In genomic region chr9:114272739-114273431, GRCh38 we compare ENCODE assay signal across 21 cellular contexts. TPM values are rescaled to one million over a fixed set of nuclear protein-coding genes. Genes with fewer than 3 reads are reported as not detected.
DNase-seq lines count a peak whose midpoint lies in the region; TF ChIP-seq lines count a peak whose summit lies in the region.
"Had no signal": no experiment of that assay in that cellular context is flagged by ENCODE, and none has a peak within 500 bp of the region (broad histone marks: within the 10 kb centered on the region; RNA-seq: fewer than 3 reads in every experiment).

No MANE protein-coding gene starts in this region.

- H3K9me3 ChIP-seq in Caco-2, result no peaks in the 10 kb centered on the region
- H3K9me3 ChIP-seq in osteoblast (ENCODE audit: low read depth, low read length), result no peaks in the 10 kb centered on the region
- H3K9me3 ChIP-seq: esophagus muscularis mucosa, prostate gland, transverse colon had no signal

- H3K4me1 ChIP-seq in Caco-2 (peaks cover 16% of the 10 kb centered on the region; the same call in 1 of the 2 replicates), osteoblast (ENCODE audit: insufficient read depth, low read length) (peaks cover 15% of the 10 kb centered on the region)
- H3K4me1 ChIP-seq: esophagus muscularis mucosa, prostate gland, transverse colon had no signal

- H3K9me3 Mint-ChIP-seq in Caco-2 (ENCODE audit: unreplicated experiment), result peaks cover 3% of the 10 kb centered on the region
- H3K9me3 Mint-ChIP-seq: activated CD4-positive, alpha-beta T cell treated with anti-CD3 and anti-CD28 coated beads, Interleukin-2, amount 10 ng/mL, durations not matched to agents 24 days and 14 days; CD8-positive, alpha-beta memory T cell; mesothelial cell of epicardium; natural killer cell treated with Interleukin-12 subunit alpha and Interleukin-12 subunit beta and Interleukin-15 and Interleukin-18, amount 100 ng/mL, for 72 hours had no signal

- POLR2A ChIA-PET in Caco-2 (lab: Charles Lee), result no interaction called here

- peaks cover 7% of the 10 kb centered on the region for H3K36me3 Mint-ChIP-seq in Caco-2 (ENCODE audit: insufficient read depth, unreplicated experiment)
- H3K36me3 Mint-ChIP-seq: CD8-positive, alpha-beta memory T cell; natural killer cell treated with Interleukin-12 subunit alpha and Interleukin-12 subunit beta and Interleukin-15 and Interleukin-18, amount 100 ng/mL, for 72 hours had no signal

- CTCF ChIA-PET in Caco-2 (lab: Charles Lee), result interaction anchor here (1.4 kb wide), 1 partner anchor 190 kb away, joined by 3 read pairs; no protein-coding TSS in a partner anchor

- no peak overlapping the region for H3K4me3 ChIP-seq in Caco-2 (ENCODE audit: low read depth, low read length)
- no peak overlapping the region for H3K4me3 ChIP-seq in osteoblast (ENCODE audit: insufficient read depth, low read length)
- H3K4me3 ChIP-seq: cardiac muscle cell, esophagus muscularis mucosa, prostate gland, transverse colon had no signal

- H3K27me3 ChIP-seq in Caco-2 (replicated peaks; ENCODE audit: control insufficient read depth, insufficient read depth, low read length) (no peaks in the 10 kb centered on the region), osteoblast (ENCODE audit: insufficient read depth, low read length) (no peaks in the 10 kb centered on the region)
- H3K27me3 ChIP-seq: cardiac muscle cell, transverse colon had no signal

- H3K27ac Mint-ChIP-seq in Caco-2 (ENCODE audit: unreplicated experiment), result peak overlapping the region; percentile 11
- H3K27ac Mint-ChIP-seq: activated CD4-positive, alpha-beta T cell treated with anti-CD3 and anti-CD28 coated beads, Interleukin-2, amount 10 ng/mL, durations not matched to agents 24 days and 14 days; CD8-positive, alpha-beta memory T cell; mesothelial cell of epicardium; natural killer cell treated with Interleukin-12 subunit alpha and Interleukin-12 subunit beta and Interleukin-15 and Interleukin-18, amount 100 ng/mL, for 72 hours had no signal

- no peaks in the 10 kb centered on the region for H3K27me3 Mint-ChIP-seq in Caco-2 (ENCODE audit: insufficient read depth, unreplicated experiment)
- H3K27me3 Mint-ChIP-seq: activated CD4-positive, alpha-beta T cell treated with anti-CD3 and anti-CD28 coated beads, Interleukin-2, amount 10 ng/mL, durations not matched to agents 24 days and 14 days had no signal

- H3K27ac ChIP-seq in osteoblast (ENCODE audit: low read depth, low read length), result no peak overlapping the region
- H3K27ac ChIP-seq: cardiac muscle cell, esophagus muscularis mucosa, prostate gland, transverse colon had no signal

- no peak overlapping the region for H2AFZ ChIP-seq in osteoblast (ENCODE audit: low read length)

- H3K36me3 ChIP-seq in Caco-2 (ENCODE audit: control insufficient read depth, insufficient read depth, low read length) (peaks cover 4% of the 10 kb centered on the region), osteoblast (ENCODE audit: insufficient read depth, low read length) (peaks cover 10% of the 10 kb centered on the region)
- H3K36me3 ChIP-seq: cardiac muscle cell, prostate gland, transverse colon had no signal

- TF ChIP-seq CTCF in Caco-2 (IDR thresholded peaks at IDR 0.05; ENCODE audit: insufficient read depth in 1 of 2, low read depth in 1 of 2, low read length in 1 of 2, severe bottlenecking in 1 of 2, unreplicated experiment in 1 of 2) (no peak), osteoblast (IDR thresholded peaks at IDR 0.05; ENCODE audit: extremely low read depth, low read depth, low read length) (no peak), GM20000 (IDR thresholded peaks at IDR 0.05; ENCODE audit: extremely low read depth, missing control alignments) (no peak)

- no peak overlapping the region for H3K4me3 Mint-ChIP-seq in Caco-2 (ENCODE audit: unreplicated experiment)
- H3K4me3 Mint-ChIP-seq: activated CD4-positive, alpha-beta T cell treated with anti-CD3 and anti-CD28 coated beads, Interleukin-2, amount 10 ng/mL, durations not matched to agents 24 days and 14 days; CD8-positive, alpha-beta memory T cell; mesothelial cell of epicardium; natural killer cell treated with Interleukin-12 subunit alpha and Interleukin-12 subunit beta and Interleukin-15 and Interleukin-18, amount 100 ng/mL, for 72 hours; stimulated activated naive CD8-positive, alpha-beta T cell treated with anti-CD3 and anti-CD28 coated beads, Interleukin-15, amount 100 ng/mL, for 72 hours had no signal

- H3K79me2 ChIP-seq in osteoblast (ENCODE audit: insufficient read depth, low read length), result no peaks in the 10 kb centered on the region

- H3K4me2 ChIP-seq in osteoblast (ENCODE audit: insufficient read depth, low read length), result no peak overlapping the region

- peaks cover 6% of the 10 kb centered on the region for H4K20me1 ChIP-seq in osteoblast (ENCODE audit: insufficient read depth, low read length)

- no TSS peak for BruUV-seq in Caco-2 (replicated peaks; lab: Mats Ljungman, UMichigan)

- intact Hi-C loops in Caco-2 (cut with micrococcal nuclease; ENCODE audit: unreplicated experiment), result loop anchor here (5.0 kb wide), 1 partner anchor 191 kb away; no protein-coding TSS in a partner anchor

- DNase-seq in Caco-2, result peak in 1 of 2 experiments; percentile 20
- peak; percentile 81 for DNase-seq in NCI-H2171 treated with DMSO at 0.1 percent for 48 hours (lab: John Stamatoyannopoulos, UW)
- DNase-seq in cerebellum (ENCODE audit: low spot score), result peak; percentile 89
- peak; percentile 54 for DNase-seq in osteoblast (ENCODE audit: insufficient read length, low spot score, missing footprints)
- no peak for DNase-seq in GM20000 (ENCODE audit: low spot score)
- DNase-seq in NK-92 treated with Interleukin-12 subunit alpha and Interleukin-12 subunit beta, amount 100 ng/mL, for 24 hours (lab: John Stamatoyannopoulos, UW), result no peak
- no peak for DNase-seq in hepatic stellate cell (ENCODE audit: low spot score)
- DNase-seq: activated CD4-positive, alpha-beta T cell treated with anti-CD3 and anti-CD28 coated beads, Interleukin-2, amount 10 ng/mL, durations not matched to agents 24 days and 14 days; Kasumi-1; NCI-H2029 treated with DMSO at 0.1 percent for 48 hours; SHP77 treated with DMSO at 0.1 percent for 48 hours; stimulated activated CD4-positive, alpha-beta T cell treated with anti-CD3 and anti-CD28 coated beads, Interleukin-4, amount 100 ng/mL, for 4 hours; stimulated activated naive CD8-positive, alpha-beta T cell treated with anti-CD3 and anti-CD28 coated beads, Interleukin-15, amount 100 ng/mL, for 72 hours; transverse colon had no signal

- peaks cover 17% of the 10 kb centered on the region for H3K4me1 Mint-ChIP-seq in Caco-2 (ENCODE audit: low read depth, unreplicated experiment)
- H3K4me1 Mint-ChIP-seq: activated CD4-positive, alpha-beta T cell treated with anti-CD3 and anti-CD28 coated beads, Interleukin-2, amount 10 ng/mL, durations not matched to agents 24 days and 14 days; CD8-positive, alpha-beta memory T cell; mesothelial cell of epicardium; stimulated activated naive CD8-positive, alpha-beta T cell treated with anti-CD3 and anti-CD28 coated beads, Interleukin-15, amount 100 ng/mL, for 72 hours had no signal

RNA-seq across cellular contexts. Expression of gene ORM1, which starts 50.0 kb away (rescaled TPM):
- total RNA-seq in Caco-2 (2022) (18.3 and 27.5 TPM in 2 replicates), cerebellum (not detected), osteoblast (not detected in 2 replicates)
- total RNA-seq: activated CD4-positive, alpha-beta T cell treated with anti-CD3 and anti-CD28 coated beads, Interleukin-2, amount 10 ng/mL, durations not matched to agents 24 days and 14 days; cardiac muscle cell; CD8-positive, alpha-beta memory T cell; mesothelial cell of epicardium; natural killer cell treated with Interleukin-12 subunit alpha and Interleukin-12 subunit beta and Interleukin-15 and Interleukin-18, amount 100 ng/mL, for 72 hours; NCI-H460; prostate gland; transverse colon had no signal

RNA-seq across cellular contexts. Expression of gene ORM2, which starts 56.8 kb away (rescaled TPM):
- total RNA-seq in Caco-2 (2022) (45.5 and 46.0 TPM in 2 replicates), cerebellum (not detected), osteoblast (not detected in 2 replicates)
- total RNA-seq: activated CD4-positive, alpha-beta T cell treated with anti-CD3 and anti-CD28 coated beads, Interleukin-2, amount 10 ng/mL, durations not matched to agents 24 days and 14 days; cardiac muscle cell; CD8-positive, alpha-beta memory T cell; esophagus muscularis mucosa; mesothelial cell of epicardium; natural killer cell treated with Interleukin-12 subunit alpha and Interleukin-12 subunit beta and Interleukin-15 and Interleukin-18, amount 100 ng/mL, for 72 hours; NCI-H460; transverse colon had no signal

Comparison
In these comparisons a context has a peak if more than half of its experiments do, and no peak if none do; other contexts are left out.
1. DNase-seq: peak in NCI-H2171 treated with DMSO at 0.1 percent for 48 hours (single experiment), cerebellum (single experiment) and osteoblast (single experiment); none in GM20000 (single experiment), NK-92 treated with Interleukin-12 subunit alpha and Interleukin-12 subunit beta, amount 100 ng/mL, for 24 hours (single experiment) and hepatic stellate cell (single experiment).
2. RNA of gene ORM1, which starts 50.0 kb away (total RNA-seq): 18.3 to 27.5 TPM in Caco-2; not detected in cerebellum (single experiment) and not detected in osteoblast; every median in the first group is over 10 times any median in the second.
3. RNA of gene ORM2, which starts 56.8 kb away (total RNA-seq): 45.5 to 46.0 TPM in Caco-2; not detected in cerebellum (single experiment) and not detected in osteoblast; every median in the first group is over 10 times any median in the second.